Comparison of ENCODE assay signal across 20 cellular contexts in the genomic region with DNA sequence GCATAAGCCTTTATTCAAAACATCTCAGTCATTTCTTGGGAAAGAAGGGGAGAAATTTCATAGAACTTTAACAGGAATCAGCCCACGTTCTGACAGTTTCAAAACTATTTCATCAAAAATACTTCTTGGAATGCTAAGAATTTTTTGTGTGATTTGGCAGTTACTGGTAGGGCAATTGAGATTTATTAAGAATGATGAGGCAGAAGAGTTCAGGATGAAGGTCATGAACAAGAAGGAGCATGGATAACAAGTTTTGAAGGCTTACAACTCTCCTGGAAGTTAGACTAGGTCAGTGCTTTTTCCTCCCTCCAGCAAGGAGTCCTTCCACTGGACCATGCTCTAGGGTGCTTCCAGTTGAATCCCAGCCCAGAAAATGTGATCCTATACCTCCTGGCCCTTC.
DNase-seq lines count a peak whose midpoint lies in the region; ATAC-seq and TF ChIP-seq lines count a peak whose summit lies in the region.
"Had no signal": no experiment of that assay in that cellular context is flagged by ENCODE, and none has a peak within 500 bp of the region (broad histone marks: within the 10 kb centered on the region; RNA-seq: fewer than 3 reads in every experiment).

No MANE protein-coding gene starts in this region.

- H3K4me3 Mint-ChIP-seq in mesothelial cell of epicardium: no peak overlapping the region
- H3K4me3 Mint-ChIP-seq: B cell; CD8-positive, alpha-beta T cell; H9; IgD-negative memory B cell had no signal

- H3K9me3 ChIP-seq in heart left ventricle: no peaks in the 10 kb centered on the region
- H3K9me3 ChIP-seq: BLaER1 treated with 17β-estradiol and CSF1 and Interleukin-3, amounts not matched to agents 10 nM and 100 nM had no signal

- no peaks in the 10 kb centered on the region for H3K27me3 Mint-ChIP-seq in mesothelial cell of epicardium (ENCODE audit: low read depth)
- H3K27me3 Mint-ChIP-seq: B cell, IgD-negative memory B cell had no signal

- H3K27ac ChIP-seq in brain microvascular endothelial cell (no peak overlapping the region), heart left ventricle (no peak overlapping the region)
- H3K27ac ChIP-seq: BLaER1 treated with 17β-estradiol and CSF1 and Interleukin-3, amounts not matched to agents 10 nM and 100 nM had no signal

- no peak for TF ChIP-seq POLR2A in heart left ventricle (IDR thresholded peaks at IDR 0.05)

- in situ Hi-C loops in brain microvascular endothelial cell (cut with HindIII; ENCODE audit: low pct_ligation_motif_present, low sequenced_read_pairs): no loop called here

- no peaks in the 10 kb centered on the region for H3K36me3 ChIP-seq in brain microvascular endothelial cell (replicated peaks)
- H3K36me3 ChIP-seq in heart left ventricle: no peaks in the 10 kb centered on the region
- H3K36me3 ChIP-seq: BLaER1 treated with 17β-estradiol and CSF1 and Interleukin-3, amounts not matched to agents 10 nM and 100 nM had no signal

- H3K4me3 ChIP-seq in brain microvascular endothelial cell (ENCODE audit: low read depth, low read length) (no peak overlapping the region), heart left ventricle (no peak overlapping the region)
- H3K4me3 ChIP-seq: BLaER1 treated with 17β-estradiol and CSF1 and Interleukin-3, amounts not matched to agents 10 nM and 100 nM had no signal

- DNase-seq in HS-5 (ENCODE audit: low read depth) (peak; percentile 14), brain microvascular endothelial cell (peak; percentile 1), mesothelial cell of epicardium (ENCODE audit: low spot score in 2 of 2, unreplicated experiment in 2 of 2) (no peak), sciatic nerve (ENCODE audit: low spot score) (no peak), GF-D8 (lab: John Stamatoyannopoulos, UW) (no peak), foreskin melanocyte (no peak), heart left ventricle (no peak), LoVo (ENCODE audit: low spot score) (no peak)
- DNase-seq: 8988T; CD8-positive, alpha-beta T cell; COR-L47; DMS 273 treated with DMSO at 0.1 percent for 48 hours; DMS53; DND-41; EL; H9 had no signal

- peaks cover 2% of the 10 kb centered on the region for H3K36me3 Mint-ChIP-seq in mesothelial cell of epicardium
- H3K36me3 Mint-ChIP-seq: CD8-positive, alpha-beta T cell; IgD-negative memory B cell had no signal

- 22 to 36% (median 27%) methylated on average over 1 of the region's 1 CpG for WGBS in heart left ventricle, 4 donors

- peaks cover 19% of the 10 kb centered on the region for H3K9me3 Mint-ChIP-seq in mesothelial cell of epicardium

- peak overlapping the region; percentile 61 for H3K27ac Mint-ChIP-seq in mesothelial cell of epicardium
- H3K27ac Mint-ChIP-seq: B cell; CD8-positive, alpha-beta T cell; H9; IgD-negative memory B cell had no signal

- intact Hi-C loops in sciatic nerve (cut with DNase I) (no loop called here), heart left ventricle (cut with DNase I) (no loop called here)

- no peaks in the 10 kb centered on the region for H3K4me1 ChIP-seq in heart left ventricle

- H3K27me3 ChIP-seq in brain microvascular endothelial cell (replicated peaks) (no peaks in the 10 kb centered on the region), heart left ventricle (no peaks in the 10 kb centered on the region)
- H3K27me3 ChIP-seq: BLaER1 treated with 17β-estradiol and CSF1 and Interleukin-3, amounts not matched to agents 10 nM and 100 nM had no signal

- peaks cover 17% of the 10 kb centered on the region for H3K4me1 Mint-ChIP-seq in mesothelial cell of epicardium
- H3K4me1 Mint-ChIP-seq: B cell, IgD-negative memory B cell had no signal

- peak; percentile 64 for ATAC-seq in sciatic nerve
- no peak for ATAC-seq in heart left ventricle
- ATAC-seq: CD8-positive, alpha-beta T cell; HepG2 had no signal

- TF ChIP-seq CTCF in brain microvascular endothelial cell (IDR thresholded peaks at IDR 0.05; ENCODE audit: low read depth, low read length, missing control alignments) (no peak), mesothelial cell of epicardium (IDR thresholded peaks at IDR 0.05; ENCODE audit: unreplicated experiment) (no peak), heart left ventricle (IDR thresholded peaks at IDR 0.05) (no peak)

Comparison
In these comparisons a context has a peak if more than half of its experiments do, and no peak if none do; other contexts are left out.
1. DNase-seq: peak in HS-5 (single experiment) and brain microvascular endothelial cell (single experiment); none in mesothelial cell of epicardium (0 of 2), sciatic nerve (single experiment), GF-D8 (single experiment), foreskin melanocyte (single experiment), heart left ventricle (0 of 5) and LoVo (single experiment).